ENCODE assay signal across 23 cellular contexts in genomic region chr1:15107052-15107687, GRCh38. TPM values are rescaled to one million over a fixed set of nuclear protein-coding genes. Genes with fewer than 3 reads are reported as not detected.
"Had no signal": no experiment of that assay in that cellular context is flagged by ENCODE, and none has a peak within 500 bp of the region (broad histone marks: within the 10 kb centered on the region; RNA-seq: fewer than 3 reads in every experiment).

No MANE protein-coding gene starts in this region.

- DNase-seq: activated B cell treated with CpG ODN at 0.5 μM for 24 hours; activated CD4-positive, alpha-beta T cell treated with anti-CD3 and anti-CD28 coated beads for 1 hour; activated CD4-positive, alpha-beta T cell treated with anti-CD3 and anti-CD28 coated beads, Interleukin-2, amount 10 ng/mL, durations not matched to agents 24 days and 14 days; activated CD4-positive, alpha-beta T cell treated with anti-CD3 and anti-CD28 coated beads, Interleukin-2, amount 50 U/mL, for 48 hours; activated CD8-positive, alpha-beta memory T cell treated with anti-CD3 and anti-CD28 coated beads, Interleukin-2, amount 10 ng/mL, durations not matched to agents 7 days and 5 days; activated gamma-delta T cell treated with Interleukin-2 at 50 U/mL for 16 hours; activated naive CD4-positive, alpha-beta T cell treated with anti-CD3 and anti-CD28 coated beads, Interleukin-2, amount 10 ng/mL, durations not matched to agents 7 days and 5 days; activated T-cell treated with anti-CD3 and anti-CD28 coated beads, Interleukin-2, amount 50 U/mL, for 24 hours; caudate nucleus; Karpas-422; MM.1S; NCI-H1105; NCI-H1436; NCI-H1694 treated with DMSO at 0.1 percent for 48 hours; NCI-H2029 treated with DMSO at 0.1 percent for 48 hours; NCI-H446; NCI-H524; Peyer's patch; Right ventricle myocardium superior; SJCRH30 had no signal

- H3K4me1 Mint-ChIP-seq: activated B cell treated with CpG ODN at 0.5 μM for 24 hours had no signal

- H3K9me3 Mint-ChIP-seq: activated T-cell treated with anti-CD3 and anti-CD28 coated beads, Interleukin-2, amount 50 U/mL, for 24 hours; T-helper 1 cell treated with Interleukin-12 subunit alpha and Interleukin-12 subunit beta and Interleukin-4 antibody, amounts not matched to agents 30 μg/mL and 1 μg/mL, for 36 hours had no signal

- H3K27ac Mint-ChIP-seq: activated B cell treated with CpG ODN at 0.5 μM for 24 hours; activated CD4-positive, alpha-beta T cell treated with anti-CD3 and anti-CD28 coated beads, Interleukin-2, amount 10 ng/mL, durations not matched to agents 24 days and 14 days; activated CD8-positive, alpha-beta memory T cell treated with anti-CD3 and anti-CD28 coated beads, Interleukin-2, amount 10 ng/mL, durations not matched to agents 7 days and 5 days; activated naive CD4-positive, alpha-beta T cell treated with anti-CD3 and anti-CD28 coated beads, Interleukin-2, amount 10 ng/mL, durations not matched to agents 7 days and 5 days; activated T-cell treated with anti-CD3 and anti-CD28 coated beads, Interleukin-2, amount 50 U/mL, for 24 hours; T-helper 1 cell treated with Interleukin-12 subunit alpha and Interleukin-12 subunit beta and Interleukin-4 antibody, amounts not matched to agents 30 μg/mL and 1 μg/mL, for 36 hours had no signal

- H3K4me3 ChIP-seq: breast epithelium, Peyer's patch, SJCRH30 had no signal

- H3K36me3 ChIP-seq: breast epithelium, Peyer's patch, SJCRH30 had no signal

- H3K36me3 Mint-ChIP-seq: activated CD8-positive, alpha-beta memory T cell treated with anti-CD3 and anti-CD28 coated beads, Interleukin-2, amount 10 ng/mL, durations not matched to agents 7 days and 5 days; activated naive CD4-positive, alpha-beta T cell treated with anti-CD3 and anti-CD28 coated beads, Interleukin-2, amount 10 ng/mL, durations not matched to agents 7 days and 5 days had no signal

- ATAC-seq: activated CD8-positive, alpha-beta memory T cell treated with anti-CD3 and anti-CD28 coated beads, Interleukin-2, amount 10 ng/mL, durations not matched to agents 7 days and 5 days; SK-N-SH treated with all-trans-retinoic acid at 6 μM for 48 hours had no signal

- H3K4me3 Mint-ChIP-seq: activated B cell treated with CpG ODN at 0.5 μM for 24 hours; activated CD4-positive, alpha-beta T cell treated with anti-CD3 and anti-CD28 coated beads, Interleukin-2, amount 10 ng/mL, durations not matched to agents 24 days and 14 days; activated CD8-positive, alpha-beta memory T cell treated with anti-CD3 and anti-CD28 coated beads, Interleukin-2, amount 10 ng/mL, durations not matched to agents 7 days and 5 days; activated naive CD4-positive, alpha-beta T cell treated with anti-CD3 and anti-CD28 coated beads, Interleukin-2, amount 10 ng/mL, durations not matched to agents 7 days and 5 days; activated T-cell treated with anti-CD3 and anti-CD28 coated beads, Interleukin-2, amount 50 U/mL, for 24 hours; T-helper 1 cell treated with Interleukin-12 subunit alpha and Interleukin-12 subunit beta and Interleukin-4 antibody, amounts not matched to agents 30 μg/mL and 1 μg/mL, for 36 hours had no signal

- H3K27me3 ChIP-seq: breast epithelium, Peyer's patch, SJCRH30 had no signal

RNA-seq across cellular contexts. Expression of gene TMEM51, which starts 46.4 kb away (rescaled TPM):
- total RNA-seq: activated B cell treated with CpG ODN at 0.5 μM for 24 hours; activated CD8-positive, alpha-beta memory T cell treated with anti-CD3 and anti-CD28 coated beads, Interleukin-2, amount 10 ng/mL, durations not matched to agents 7 days and 5 days had no signal
